In genomic region chr2:8677646-8678592, GRCh38 we compare ENCODE assay signal across 8 cellular contexts. TPM values are rescaled to one million over a fixed set of nuclear protein-coding genes. Genes with fewer than 3 reads are reported as not detected.
DNase-seq lines count a peak whose midpoint lies in the region; TF ChIP-seq lines count a peak whose summit lies in the region.

No MANE protein-coding gene starts in this region.

- CTCF ChIA-PET in activated CD4-positive, alpha-beta T cell treated with anti-CD3 and anti-CD28 coated beads, Interleukin-2, amount 10 ng/mL, durations not matched to agents 7 days and 5 days (lab: Charles Lee) = interaction anchor here (0.8 to 1.1 kb wide), 3 partner anchors 66 to 1104 kb away, joined by 3 read pairs; no protein-coding TSS in a partner anchor

- no peaks in the 10 kb centered on the region for H3K36me3 ChIP-seq in transverse colon

- H3K4me1 Mint-ChIP-seq in activated CD4-positive, alpha-beta T cell treated with anti-CD3 and anti-CD28 coated beads, Interleukin-2, amount 10 ng/mL, durations not matched to agents 24 days and 14 days = peaks cover 29% of the 10 kb centered on the region
- H3K4me1 Mint-ChIP-seq in activated CD4-positive, alpha-beta T cell treated with anti-CD3 and anti-CD28 coated beads, Interleukin-2, amount 10 ng/mL, durations not matched to agents 7 days and 5 days = peaks cover 40% of the 10 kb centered on the region

- no peak for TF ChIP-seq EP300 in transverse colon (IDR thresholded peaks at IDR 0.05; ENCODE audit: low read depth)

- POLR2A ChIA-PET in activated CD4-positive, alpha-beta T cell treated with anti-CD3 and anti-CD28 coated beads, Interleukin-2, amount 10 ng/mL, durations not matched to agents 7 days and 5 days (lab: Charles Lee) = no interaction called here

- in situ Hi-C loops in transverse colon (cut with MboI; ENCODE audit: low pct_ligation_motif_present in 1 of 4, low pct_unique_long_range_greater_than_20kb in 1 of 4, low sequenced_read_pairs in 3 of 4) = no loop called here

- H3K4me3 Mint-ChIP-seq in activated CD4-positive, alpha-beta T cell treated with anti-CD3 and anti-CD28 coated beads, Interleukin-2, amount 10 ng/mL, durations not matched to agents 24 days and 14 days = peak overlapping the region; percentile 98
- H3K4me3 Mint-ChIP-seq in activated CD4-positive, alpha-beta T cell treated with anti-CD3 and anti-CD28 coated beads, Interleukin-2, amount 10 ng/mL, durations not matched to agents 7 days and 5 days = peak overlapping the region; percentile 92

- peaks cover 46% of the 10 kb centered on the region for H3K27me3 Mint-ChIP-seq in activated CD4-positive, alpha-beta T cell treated with anti-CD3 and anti-CD28 coated beads, Interleukin-2, amount 10 ng/mL, durations not matched to agents 24 days and 14 days
- H3K27me3 Mint-ChIP-seq in activated CD4-positive, alpha-beta T cell treated with anti-CD3 and anti-CD28 coated beads, Interleukin-2, amount 10 ng/mL, durations not matched to agents 7 days and 5 days = peaks cover 47% of the 10 kb centered on the region

- peaks cover 17% of the 10 kb centered on the region for H3K9me3 Mint-ChIP-seq in activated CD4-positive, alpha-beta T cell treated with anti-CD3 and anti-CD28 coated beads, Interleukin-2, amount 10 ng/mL, durations not matched to agents 24 days and 14 days
- peaks cover 20% of the 10 kb centered on the region for H3K9me3 Mint-ChIP-seq in activated CD4-positive, alpha-beta T cell treated with anti-CD3 and anti-CD28 coated beads, Interleukin-2, amount 10 ng/mL, durations not matched to agents 7 days and 5 days

- peaks cover 17% of the 10 kb centered on the region for H3K36me3 Mint-ChIP-seq in activated CD4-positive, alpha-beta T cell treated with anti-CD3 and anti-CD28 coated beads, Interleukin-2, amount 10 ng/mL, durations not matched to agents 24 days and 14 days (ENCODE audit: low read depth)
- H3K36me3 Mint-ChIP-seq in activated CD4-positive, alpha-beta T cell treated with anti-CD3 and anti-CD28 coated beads, Interleukin-2, amount 10 ng/mL, durations not matched to agents 7 days and 5 days (ENCODE audit: low read depth) = peaks cover 31% of the 10 kb centered on the region

- TF ChIP-seq POLR2A in transverse colon (IDR thresholded peaks at IDR 0.05) = peak; percentile 7

- H3K4me1 ChIP-seq in mononuclear cell (ENCODE audit: insufficient read depth, low read length) = peaks cover 56% of the 10 kb centered on the region
- peaks cover 19 to 41% (median 35%) of the 10 kb centered on the region in 4 donors for H3K4me1 ChIP-seq in transverse colon

- peak overlapping the region; percentile 93 to 100 (median 96) for H3K27ac ChIP-seq in transverse colon

- intact Hi-C loops in activated CD4-positive, alpha-beta T cell treated with anti-CD3 and anti-CD28 coated beads, Interleukin-2, amount 10 ng/mL, durations not matched to agents 24 days and 14 days (cut with micrococcal nuclease) = no loop called here
- intact Hi-C loops in transverse colon (cut with DNase I; ENCODE audit: low total_unique reads) = loop anchor here (5.0 kb wide), 1 partner anchor 526 kb away; no protein-coding TSS in a partner anchor

- 2 to 6% methylated on average over 6 to 41 of the region's 41 CpGs for WGBS in transverse colon (ENCODE audit: low coverage in 1 of 2), 2 donors

- H3K4me3 ChIP-seq in epithelial cell of proximal tubule (ENCODE audit: low read depth, low read length) = peak overlapping the region; percentile 62
- peak overlapping the region; percentile 22 for H3K4me3 ChIP-seq in mononuclear cell (ENCODE audit: low read length)
- peak overlapping the region; percentile 17 to 66 (median 62) for H3K4me3 ChIP-seq in transverse colon

- no peak for TF ChIP-seq CTCF in epithelial cell of proximal tubule (conservative IDR thresholded peaks at IDR 0.05; ENCODE audit: low read depth, low read length)
- TF ChIP-seq CTCF in transverse colon (IDR thresholded peaks at IDR 0.05) = peak in 3 of 5 experiments; percentile 18 to 45 (median 38)

- peaks cover 47% of the 10 kb centered on the region for H3K27me3 ChIP-seq in mononuclear cell (ENCODE audit: insufficient read depth, low read length)
- peaks cover 5% of the 10 kb centered on the region for H3K27me3 ChIP-seq in transverse colon

- peak overlapping the region; percentile 87 for H3K27ac Mint-ChIP-seq in activated CD4-positive, alpha-beta T cell treated with anti-CD3 and anti-CD28 coated beads, Interleukin-2, amount 10 ng/mL, durations not matched to agents 24 days and 14 days
- peak overlapping the region; percentile 83 for H3K27ac Mint-ChIP-seq in activated CD4-positive, alpha-beta T cell treated with anti-CD3 and anti-CD28 coated beads, Interleukin-2, amount 10 ng/mL, durations not matched to agents 7 days and 5 days

- peak; percentile 80 for DNase-seq in activated CD4-positive, alpha-beta T cell treated with anti-CD3 and anti-CD28 coated beads, Interleukin-2, amount 10 ng/mL, durations not matched to agents 24 days and 14 days
- no peak for DNase-seq in activated CD4-positive, alpha-beta T cell treated with anti-CD3 and anti-CD28 coated beads for 1 hour
- peak; percentile 88 for DNase-seq in NCI-H2227 (lab: John Stamatoyannopoulos, UW; ENCODE audit: unreplicated experiment)
- DNase-seq in activated CD4-positive, alpha-beta T cell treated with anti-CD3 and anti-CD28 coated beads, Interleukin-2, amount 10 ng/mL, durations not matched to agents 7 days and 5 days = peak; percentile 40
- no peak for DNase-seq in epithelial cell of proximal tubule (ENCODE audit: low read depth)
- DNase-seq in transverse colon = peak; percentile 57
- DNase-seq in epidermal melanocyte (ENCODE audit: insufficient read length, low spot score) = no peak

- H3K9me3 ChIP-seq in mononuclear cell (ENCODE audit: low read depth, low read length) (peaks cover 11% of the 10 kb centered on the region), transverse colon (peaks cover 10 to 12% of the 10 kb centered on the region in 2 donors)

RNA-seq across cellular contexts. Expression of gene ID2, which starts 3.9 kb away (rescaled TPM):
- total RNA-seq in activated CD4-positive, alpha-beta T cell treated with anti-CD3 and anti-CD28 coated beads, Interleukin-2, amount 10 ng/mL, durations not matched to agents 24 days and 14 days = 284 and 299 TPM in 2 replicates
- 100 to 1,000 TPM; 126 to 134 TPM for total RNA-seq in activated CD4-positive, alpha-beta T cell treated with anti-CD3 and anti-CD28 coated beads, Interleukin-2, amount 10 ng/mL, durations not matched to agents 7 days and 5 days
- total RNA-seq in epithelial cell of proximal tubule (7.1 and 28.3 TPM in 2 replicates), mononuclear cell (717 TPM), transverse colon (100 to 1,000 TPM; 329 to 437 (median 382) TPM)

Comparison
In these comparisons a context has a peak if more than half of its experiments do, and no peak if none do; other contexts are left out.
1. DNase-seq: peak in activated CD4-positive, alpha-beta T cell treated with anti-CD3 and anti-CD28 coated beads, Interleukin-2, amount 10 ng/mL, durations not matched to agents 24 days and 14 days (single experiment), NCI-H2227 (single experiment), activated CD4-positive, alpha-beta T cell treated with anti-CD3 and anti-CD28 coated beads, Interleukin-2, amount 10 ng/mL, durations not matched to agents 7 days and 5 days (single experiment) and transverse colon (single experiment); none in activated CD4-positive, alpha-beta T cell treated with anti-CD3 and anti-CD28 coated beads for 1 hour (single experiment), epithelial cell of proximal tubule (single experiment) and epidermal melanocyte (single experiment).
2. Peak in every context shown above with its lines, with median percentiles within 50 percentile points of each other: H3K4me3 ChIP-seq.